13 cellular contexts compared by ENCODE assay signal in the genomic region with DNA sequence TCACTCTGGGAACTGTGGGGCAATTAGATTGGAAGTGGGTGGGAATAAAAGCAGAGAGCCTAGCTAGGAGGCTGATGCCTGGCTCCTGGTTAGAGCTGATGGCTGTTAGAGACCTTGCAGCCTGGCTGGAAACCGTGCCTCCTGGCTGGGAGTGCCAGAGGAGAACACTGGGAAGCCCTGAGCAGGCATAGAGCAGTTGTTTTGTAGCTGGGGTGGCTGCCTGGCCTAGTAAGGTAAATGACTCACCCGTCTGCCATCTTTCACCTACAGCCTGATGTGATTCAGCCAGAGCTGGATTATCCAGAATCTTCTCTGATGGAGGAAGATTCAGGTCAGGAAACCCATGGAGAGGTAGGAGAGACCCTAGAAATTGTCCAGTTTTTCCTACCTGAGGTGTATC. TPM values are rescaled to one million over a fixed set of nuclear protein-coding genes. Genes with fewer than 3 reads are reported as not detected.
DNase-seq lines count a peak whose midpoint lies in the region; ATAC-seq and TF ChIP-seq lines count a peak whose summit lies in the region.
"Had no signal": no experiment of that assay in that cellular context is flagged by ENCODE, and none has a peak within 500 bp of the region (broad histone marks: within the 10 kb centered on the region; RNA-seq: fewer than 3 reads in every experiment).

No MANE protein-coding gene starts in this region.

- no peaks in the 10 kb centered on the region for H3K9me2 ChIP-seq in PC-3 (replicated peaks; ENCODE audit: low read length)

- H3K79me2 ChIP-seq in PC-3 (ENCODE audit: low read length): peaks cover 14% of the 10 kb centered on the region

- ATAC-seq in PC-3 (peak; percentile 94), mucosa of descending colon (peak; percentile 46), GM21576 (IDR thresholded peaks at IDR 0.05; ENCODE audit: unreplicated experiment) (no peak)
- ATAC-seq: activated CD4-positive, alpha-beta T cell treated with anti-CD3 and anti-CD28 coated beads for 36 hours; activated T-helper 17 cell treated with anti-CD3 and anti-CD28 coated beads, Interleukin-2, amount 50 U/mL, for 72 hours; upper lobe of right lung had no signal

- TF ChIP-seq CTCF in PC-3 (conservative IDR thresholded peaks at IDR 0.05; ENCODE audit: low read depth, low read length): no peak
- TF ChIP-seq CTCF in epithelial cell of esophagus (IDR thresholded peaks at IDR 0.05; ENCODE audit: insufficient read depth, low read depth, low read length, missing control alignments): no peak
- no peak for TF ChIP-seq CTCF in mucosa of descending colon (IDR thresholded peaks at IDR 0.05)

- H3K36me3 ChIP-seq in PC-3 (ENCODE audit: low read depth, low read length) (peaks cover 5% of the 10 kb centered on the region), mucosa of descending colon (ENCODE audit: low read depth) (no peaks in the 10 kb centered on the region)

- BruUV-seq in PC-3 (replicated peaks; lab: Mats Ljungman, UMichigan): no TSS peak

- peak overlapping the region; percentile 50 for H2AFZ ChIP-seq in PC-3 (ENCODE audit: low read length)

- H3K4me1 ChIP-seq in PC-3 (ENCODE audit: insufficient read depth, low read length) (peaks cover 12% of the 10 kb centered on the region), mucosa of descending colon (ENCODE audit: low read depth) (peaks cover 7% of the 10 kb centered on the region)

- H3K9ac ChIP-seq in PC-3 (ENCODE audit: low read length): no peak overlapping the region

- POLR2A ChIA-PET in PC-3 (lab: Charles Lee; ENCODE audit: unreplicated experiment): interaction anchor here (0.6 kb wide), 2 partner anchors 11 to 412 kb away, joined by 3 to 10 read pairs; no protein-coding TSS in a partner anchor

- no peaks in the 10 kb centered on the region for H3F3A ChIP-seq in PC-3 (ENCODE audit: low read length, unreplicated experiment)

- H3K4me2 ChIP-seq in PC-3 (ENCODE audit: low read length): peak overlapping the region; percentile 57; the same call in 1 of the 2 replicates

- peak overlapping the region; percentile 73 for H3K27ac ChIP-seq in PC-3 (ENCODE audit: low read length)
- H3K27ac ChIP-seq: upper lobe of right lung had no signal

- H3K9me3 ChIP-seq in PC-3 (ENCODE audit: low read length): no peaks in the 10 kb centered on the region
- H3K9me3 ChIP-seq in mucosa of descending colon: no peaks in the 10 kb centered on the region
- H3K9me3 ChIP-seq: upper lobe of right lung had no signal

- peak; percentile 81 for DNase-seq in Daoy (ENCODE audit: low read depth)
- peak; percentile 80 for DNase-seq in PC-3
- peak; percentile 92 for DNase-seq in epithelial cell of esophagus (ENCODE audit: low read depth)
- no peak for DNase-seq in mucosa of descending colon
- DNase-seq in stimulated activated CD4-positive, alpha-beta T cell treated with anti-CD3 and anti-CD28 coated beads, Interleukin-4, amount 100 ng/mL, for 4 hours: no peak
- no peak for DNase-seq in NCI-H510A treated with DMSO at 0.1 percent for 48 hours (lab: John Stamatoyannopoulos, UW)
- DNase-seq in NCI-H2227 treated with DMSO at 0.1 percent for 48 hours (lab: John Stamatoyannopoulos, UW): no peak
- DNase-seq: activated CD4-positive, alpha-beta T cell treated with anti-CD3 and anti-CD28 coated beads for 36 hours; NCI-H446 treated with DMSO at 0.1 percent for 48 hours; upper lobe of right lung had no signal

- CTCF ChIA-PET in PC-3 (lab: Charles Lee): interaction anchor here (0.6 to 0.8 kb wide), 4 partner anchors 8 to 232 kb away, joined by 3 to 6 read pairs (median 6); no protein-coding TSS in a partner anchor

- H4K20me1 ChIP-seq in PC-3 (ENCODE audit: low read length): no peaks in the 10 kb centered on the region

- no peaks in the 10 kb centered on the region for H3K27me3 ChIP-seq in PC-3 (ENCODE audit: low read length)
- H3K27me3 ChIP-seq: upper lobe of right lung had no signal

- no peak overlapping the region for H3K4me3 ChIP-seq in PC-3 (ENCODE audit: low read length)
- H3K4me3 ChIP-seq in epithelial cell of esophagus (ENCODE audit: low read length): no peak overlapping the region
- no peak overlapping the region for H3K4me3 ChIP-seq in mucosa of descending colon
- H3K4me3 ChIP-seq: upper lobe of right lung had no signal

- intact Hi-C loops in PC-3 (cut with micrococcal nuclease) (loop anchor here (10.0 kb wide), 1 partner anchor 62 kb away; the partner anchor contains the start of gene ASCC2), mucosa of descending colon (cut with DNase I, micrococcal nuclease) (no loop called here)

RNA-seq across cellular contexts. Expression of gene UQCR10, which starts 6.1 kb away (rescaled TPM):
- 45.4 and 69.9 TPM in 2 replicates for total RNA-seq in Daoy (2014; rRNA removed; shearing (Covaris generic))
- 116 and 196 TPM in 2 replicates for total RNA-seq in PC-3 (2014; rRNA removed)
- total RNA-seq in mucosa of descending colon: 100 to 1,000 TPM; 102 to 178 (median 154) TPM

RNA-seq across cellular contexts. Expression of gene ZMAT5, which starts 6.4 kb away (rescaled TPM):
- 25.8 and 37.2 TPM in 2 replicates for total RNA-seq in Daoy (2014; rRNA removed; shearing (Covaris generic))
- total RNA-seq in PC-3 (2014; rRNA removed) (24.2 and 37.7 TPM in 2 replicates), mucosa of descending colon (10 to 100 TPM; 12.3 to 19.5 (median 16.1) TPM)

RNA-seq across cellular contexts. Expression of gene CABP7, which starts 53.4 kb away (rescaled TPM):
- total RNA-seq in Daoy (2014; rRNA removed; shearing (Covaris generic)): 1.1 and 1.7 TPM in 2 replicates
- 0.69 and 0.87 TPM in 2 replicates for total RNA-seq in PC-3 (2014; rRNA removed)
- under 1 TPM in 2 of 3 donors, not detected in 1; 0.19 to 0.41 TPM for total RNA-seq in mucosa of descending colon
- total RNA-seq: activated CD4-positive, alpha-beta T cell treated with anti-CD3 and anti-CD28 coated beads for 36 hours; glomerular endothelial cell; upper lobe of right lung had no signal

Comparison
In these comparisons a context has a peak if more than half of its experiments do, and no peak if none do; other contexts are left out.
1. DNase-seq: peak in Daoy (single experiment), PC-3 (single experiment) and epithelial cell of esophagus (single experiment); none in mucosa of descending colon (0 of 3), stimulated activated CD4-positive, alpha-beta T cell treated with anti-CD3 and anti-CD28 coated beads, Interleukin-4, amount 100 ng/mL, for 4 hours (0 of 2), NCI-H510A treated with DMSO at 0.1 percent for 48 hours (single experiment) and NCI-H2227 treated with DMSO at 0.1 percent for 48 hours (single experiment).